In the genomic region with DNA sequence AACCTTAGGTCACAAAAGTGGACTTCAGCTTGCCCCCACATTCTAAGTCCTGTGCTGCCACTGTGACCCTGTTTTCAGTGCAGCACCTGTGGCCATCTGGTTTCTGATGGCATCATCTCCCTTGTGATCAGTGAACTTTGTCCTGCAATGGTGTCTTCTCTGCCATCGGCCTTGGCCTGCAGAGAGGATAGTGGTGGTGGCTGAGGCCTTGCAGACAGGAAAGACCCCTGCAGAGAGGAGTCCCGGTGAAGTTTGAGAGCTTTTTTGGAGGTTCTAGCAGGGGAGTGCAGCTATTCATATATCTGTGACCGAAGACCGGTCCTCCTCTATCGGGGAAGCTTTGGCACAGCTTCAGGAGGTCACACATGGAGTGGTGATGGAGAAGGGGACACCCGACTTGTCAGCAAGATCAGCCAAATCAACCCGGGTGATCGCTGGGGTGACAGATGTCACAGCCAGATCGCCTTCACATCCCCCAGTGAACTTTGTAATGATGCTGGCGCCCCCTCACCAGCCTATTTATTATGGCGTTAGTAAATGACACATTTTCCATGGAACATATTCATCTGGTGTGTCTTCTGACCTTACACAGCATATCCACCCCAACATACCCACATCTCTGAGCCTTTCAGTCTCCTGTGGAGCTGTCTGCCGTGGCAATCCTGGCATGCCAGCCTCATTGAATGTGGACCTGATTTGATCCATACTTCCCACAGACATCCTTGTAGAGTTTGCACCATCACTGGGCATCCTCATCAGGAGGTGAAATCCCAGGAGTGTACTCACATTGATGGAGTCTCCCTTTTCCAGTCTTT, we compare ENCODE assay signal across 15 cellular contexts.
DNase-seq lines count a peak whose midpoint lies in the region; ATAC-seq, FAIRE-seq and TF ChIP-seq lines count a peak whose summit lies in the region.
"Had no signal": no experiment of that assay in that cellular context is flagged by ENCODE, and none has a peak within 500 bp of the region (broad histone marks: within the 10 kb centered on the region; RNA-seq: fewer than 3 reads in every experiment).

No MANE protein-coding gene starts in this region.

- intact Hi-C loops in activated CD4-positive, alpha-beta memory T cell treated with anti-CD3 and anti-CD28 coated beads for 36 hours (cut with micrococcal nuclease) = no loop called here

- H2AFZ ChIP-seq in astrocyte (ENCODE audit: low read depth, low read length) = no peak overlapping the region

- FAIRE-seq in astrocyte (lab: Jason Lieb, UNC) = no peak
- FAIRE-seq in urothelium cell line (lab: Jason Lieb, UNC) = no peak
- FAIRE-seq: GM18507 had no signal

- H3K4me3 Mint-ChIP-seq in activated CD4-positive, alpha-beta memory T cell treated with anti-CD3 and anti-CD28 coated beads, Interleukin-2, amount 10 ng/mL, durations not matched to agents 7 days and 5 days = no peak overlapping the region
- H3K4me3 Mint-ChIP-seq in activated CD4-positive, alpha-beta memory T cell treated with anti-CD3 and anti-CD28 coated beads for 36 hours = no peak overlapping the region
- H3K4me3 Mint-ChIP-seq in astrocyte (ENCODE audit: unreplicated experiment) = no peak overlapping the region

- H3K4me3 ChIP-seq in astrocyte (ENCODE audit: insufficient read depth, low read depth, low read length) = no peak overlapping the region

- H3K27me3 ChIP-seq in astrocyte (ENCODE audit: insufficient read depth, low read length) = no peaks in the 10 kb centered on the region

- CTCF ChIA-PET in activated CD4-positive, alpha-beta memory T cell treated with anti-CD3 and anti-CD28 coated beads, Interleukin-2, amount 10 ng/mL, durations not matched to agents 7 days and 5 days (lab: Charles Lee) = no interaction called here
- CTCF ChIA-PET in activated CD4-positive, alpha-beta memory T cell treated with anti-CD3 and anti-CD28 coated beads for 36 hours (lab: Charles Lee) = no interaction called here

- H3K9me3 ChIP-seq in astrocyte (ENCODE audit: insufficient read depth, low read depth, low read length) = peaks cover 6% of the 10 kb centered on the region

- no peak overlapping the region for H3K27ac ChIP-seq in astrocyte (ENCODE audit: low read depth, low read length)
- H3K27ac ChIP-seq: C4-2B had no signal

- no peaks in the 10 kb centered on the region for H4K20me1 ChIP-seq in astrocyte (ENCODE audit: insufficient read depth, low read length)

- H3K79me2 ChIP-seq in astrocyte (ENCODE audit: insufficient read depth, low read length) = no peaks in the 10 kb centered on the region

- H3K36me3 Mint-ChIP-seq in activated CD4-positive, alpha-beta memory T cell treated with anti-CD3 and anti-CD28 coated beads, Interleukin-2, amount 10 ng/mL, durations not matched to agents 7 days and 5 days (ENCODE audit: low read depth) = no peaks in the 10 kb centered on the region
- H3K36me3 Mint-ChIP-seq in activated CD4-positive, alpha-beta memory T cell treated with anti-CD3 and anti-CD28 coated beads for 36 hours = no peaks in the 10 kb centered on the region
- H3K36me3 Mint-ChIP-seq in astrocyte (ENCODE audit: low read depth, unreplicated experiment) = no peaks in the 10 kb centered on the region

- no peaks in the 10 kb centered on the region for H3K4me1 ChIP-seq in astrocyte (ENCODE audit: insufficient read depth, low read length)

- POLR2A ChIA-PET in activated CD4-positive, alpha-beta memory T cell treated with anti-CD3 and anti-CD28 coated beads, Interleukin-2, amount 10 ng/mL, durations not matched to agents 7 days and 5 days (lab: Charles Lee) = no interaction called here
- POLR2A ChIA-PET in activated CD4-positive, alpha-beta memory T cell treated with anti-CD3 and anti-CD28 coated beads for 36 hours (lab: Charles Lee) = no interaction called here

- no peaks in the 10 kb centered on the region for H3K9me3 Mint-ChIP-seq in activated CD4-positive, alpha-beta memory T cell treated with anti-CD3 and anti-CD28 coated beads, Interleukin-2, amount 10 ng/mL, durations not matched to agents 7 days and 5 days
- no peaks in the 10 kb centered on the region for H3K9me3 Mint-ChIP-seq in activated CD4-positive, alpha-beta memory T cell treated with anti-CD3 and anti-CD28 coated beads for 36 hours
- H3K9me3 Mint-ChIP-seq in astrocyte (ENCODE audit: unreplicated experiment) = peaks cover 2% of the 10 kb centered on the region

- H3K27ac Mint-ChIP-seq in activated CD4-positive, alpha-beta memory T cell treated with anti-CD3 and anti-CD28 coated beads, Interleukin-2, amount 10 ng/mL, durations not matched to agents 7 days and 5 days = no peak overlapping the region
- H3K27ac Mint-ChIP-seq in activated CD4-positive, alpha-beta memory T cell treated with anti-CD3 and anti-CD28 coated beads for 36 hours = no peak overlapping the region
- peak overlapping the region; percentile 41 for H3K27ac Mint-ChIP-seq in astrocyte (ENCODE audit: unreplicated experiment)

- H3K9ac ChIP-seq in astrocyte (ENCODE audit: low read length) = no peak overlapping the region

- DNase-seq in activated CD4-positive, alpha-beta memory T cell treated with anti-CD3 and anti-CD28 coated beads, Interleukin-2, amount 10 ng/mL, durations not matched to agents 7 days and 5 days = peak; percentile 9
- DNase-seq in activated CD4-positive, alpha-beta memory T cell treated with anti-CD3 and anti-CD28 coated beads for 36 hours = no peak
- DNase-seq in astrocyte (ENCODE audit: low read depth) (no peak), mucosa of gallbladder (ENCODE audit: low spot score) (peak; percentile 8), ureter (ENCODE audit: low spot score) (peak; percentile 30), urothelium cell line (ENCODE audit: low spot score) (no peak), DMS 273 treated with DMSO at 0.1 percent for 48 hours (lab: John Stamatoyannopoulos, UW) (no peak)
- DNase-seq: KBM-7, NCI-H1694, NCI-H2107, PC-3 had no signal

- TF ChIP-seq CTCF in astrocyte (IDR thresholded peaks at IDR 0.05; ENCODE audit: insufficient read depth, low read depth, low read length) = no peak

- H3K4me1 Mint-ChIP-seq in activated CD4-positive, alpha-beta memory T cell treated with anti-CD3 and anti-CD28 coated beads, Interleukin-2, amount 10 ng/mL, durations not matched to agents 7 days and 5 days = no peaks in the 10 kb centered on the region
- H3K4me1 Mint-ChIP-seq in activated CD4-positive, alpha-beta memory T cell treated with anti-CD3 and anti-CD28 coated beads for 36 hours (ENCODE audit: low read depth) = no peaks in the 10 kb centered on the region
- H3K4me1 Mint-ChIP-seq in astrocyte (ENCODE audit: low read depth, unreplicated experiment) = no peaks in the 10 kb centered on the region

- H3K27me3 Mint-ChIP-seq in activated CD4-positive, alpha-beta memory T cell treated with anti-CD3 and anti-CD28 coated beads, Interleukin-2, amount 10 ng/mL, durations not matched to agents 7 days and 5 days = peaks cover 7% of the 10 kb centered on the region
- H3K27me3 Mint-ChIP-seq in activated CD4-positive, alpha-beta memory T cell treated with anti-CD3 and anti-CD28 coated beads for 36 hours = no peaks in the 10 kb centered on the region
- H3K27me3 Mint-ChIP-seq in astrocyte (ENCODE audit: low read depth, unreplicated experiment) = peaks cover 8% of the 10 kb centered on the region

- no peak for ATAC-seq in HG03159 (IDR thresholded peaks at IDR 0.05; ENCODE audit: unreplicated experiment)
- ATAC-seq: HCT116, PC-3 had no signal

- no peak overlapping the region for H3K4me2 ChIP-seq in astrocyte (ENCODE audit: low read length)

- no peaks in the 10 kb centered on the region for H3K36me3 ChIP-seq in astrocyte (ENCODE audit: insufficient read depth, low read length)

Comparison
In these comparisons a context has a peak if more than half of its experiments do, and no peak if none do; other contexts are left out.
1. DNase-seq: peak in activated CD4-positive, alpha-beta memory T cell treated with anti-CD3 and anti-CD28 coated beads, Interleukin-2, amount 10 ng/mL, durations not matched to agents 7 days and 5 days (single experiment), mucosa of gallbladder (single experiment) and ureter (single experiment); none in activated CD4-positive, alpha-beta memory T cell treated with anti-CD3 and anti-CD28 coated beads for 36 hours (single experiment), astrocyte (single experiment), urothelium cell line (single experiment) and DMS 273 treated with DMSO at 0.1 percent for 48 hours (single experiment).